8 cellular contexts compared by ENCODE assay signal in genomic region chrX:133838761-133839676, GRCh38.
A peak's percentile ranks its signal among the peaks of the same experiment; 100 is the strongest.
DNase-seq lines count a peak whose midpoint lies in the region; ATAC-seq lines count a peak whose summit lies in the region.

No MANE protein-coding gene starts in this region.

- H2AFZ ChIP-seq in Karpas-422 (ENCODE audit: low read length) = no peak overlapping the region

- no peaks in the 10 kb centered on the region for H3K9me3 Mint-ChIP-seq in activated CD4-positive, alpha-beta memory T cell treated with anti-CD3 and anti-CD28 coated beads for 36 hours

- intact Hi-C loops in activated CD4-positive, alpha-beta memory T cell treated with anti-CD3 and anti-CD28 coated beads for 36 hours (cut with micrococcal nuclease) = loop anchor here (1.0 kb wide), 1 partner anchor 47 kb away; no protein-coding TSS in a partner anchor

- H3K79me2 ChIP-seq in Karpas-422 (ENCODE audit: low read length) = no peaks in the 10 kb centered on the region

- H3K36me3 ChIP-seq in Karpas-422 (ENCODE audit: insufficient read depth, low read length) = no peaks in the 10 kb centered on the region

- peak; percentile 1 for DNase-seq in SIG-M5 treated with dmso at 0.1 percent for 504 hours (lab: John Stamatoyannopoulos, UW; ENCODE audit: unreplicated experiment)
- no peak for DNase-seq in SIG-M5 (lab: John Stamatoyannopoulos, UW)
- DNase-seq in Karpas-422 = peak; percentile 82
- peak; percentile 9 for DNase-seq in activated CD4-positive, alpha-beta memory T cell treated with anti-CD3 and anti-CD28 coated beads for 36 hours
- DNase-seq in glomerular visceral epithelial cell (ENCODE audit: extremely low spot score) = peak; percentile 16
- peak; percentile 1 for DNase-seq in stimulated activated CD4-positive, alpha-beta T cell treated with anti-CD3 and anti-CD28 coated beads, Interleukin-1b, Interleukin-23, amount 100 ng/mL, for 48 hours
- no peak for DNase-seq in SHP77 (lab: John Stamatoyannopoulos, UW)

- H3K9ac ChIP-seq in Karpas-422 (ENCODE audit: low read length) = no peak overlapping the region

- no peak for ATAC-seq in GM19463 (IDR thresholded peaks at IDR 0.05; ENCODE audit: unreplicated experiment)

- H3K4me3 ChIP-seq in Karpas-422 (ENCODE audit: low read length) = no peak overlapping the region

- no peaks in the 10 kb centered on the region for H4K20me1 ChIP-seq in Karpas-422 (ENCODE audit: insufficient read depth, low read depth, low read length)

- H3K4me1 ChIP-seq in Karpas-422 (ENCODE audit: low read length) = no peaks in the 10 kb centered on the region

- CTCF ChIA-PET in activated CD4-positive, alpha-beta memory T cell treated with anti-CD3 and anti-CD28 coated beads for 36 hours (lab: Charles Lee) = interaction anchor here (0.6 to 2.4 kb wide), 11 partner anchors 10 to 188 kb away, joined by 3 to 13 read pairs (median 3); no protein-coding TSS in a partner anchor

- H3K27me3 ChIP-seq in Karpas-422 (ENCODE audit: low read length) = no peaks in the 10 kb centered on the region

- no peak overlapping the region for H3K27ac ChIP-seq in Karpas-422 (ENCODE audit: low read length)

- no peaks in the 10 kb centered on the region for H3K36me3 Mint-ChIP-seq in activated CD4-positive, alpha-beta memory T cell treated with anti-CD3 and anti-CD28 coated beads for 36 hours

- H3K9me2 ChIP-seq in Karpas-422 (replicated peaks; ENCODE audit: insufficient read depth, low read length) = no peaks in the 10 kb centered on the region

- H3K4me3 Mint-ChIP-seq in activated CD4-positive, alpha-beta memory T cell treated with anti-CD3 and anti-CD28 coated beads for 36 hours = no peak overlapping the region

- no peak overlapping the region for H3K4me2 ChIP-seq in Karpas-422 (ENCODE audit: low read depth, low read length, poor library complexity, severe bottlenecking)

- POLR2A ChIA-PET in activated CD4-positive, alpha-beta memory T cell treated with anti-CD3 and anti-CD28 coated beads for 36 hours (lab: Charles Lee) = no interaction called here

- H3K4me1 Mint-ChIP-seq in activated CD4-positive, alpha-beta memory T cell treated with anti-CD3 and anti-CD28 coated beads for 36 hours (ENCODE audit: low read depth) = no peaks in the 10 kb centered on the region

- H3K27ac Mint-ChIP-seq in activated CD4-positive, alpha-beta memory T cell treated with anti-CD3 and anti-CD28 coated beads for 36 hours = no peak overlapping the region

- no peaks in the 10 kb centered on the region for H3K9me3 ChIP-seq in Karpas-422 (ENCODE audit: low read length)

- H3K27me3 Mint-ChIP-seq in activated CD4-positive, alpha-beta memory T cell treated with anti-CD3 and anti-CD28 coated beads for 36 hours = no peaks in the 10 kb centered on the region

Comparison
In these comparisons a context has a peak if more than half of its experiments do, and no peak if none do; other contexts are left out.
1. DNase-seq: peak in SIG-M5 treated with dmso at 0.1 percent for 504 hours (single experiment), Karpas-422 (single experiment), activated CD4-positive, alpha-beta memory T cell treated with anti-CD3 and anti-CD28 coated beads for 36 hours (single experiment), glomerular visceral epithelial cell (single experiment) and stimulated activated CD4-positive, alpha-beta T cell treated with anti-CD3 and anti-CD28 coated beads, Interleukin-1b, Interleukin-23, amount 100 ng/mL, for 48 hours (single experiment); none in SIG-M5 (single experiment) and SHP77 (0 of 2).